ENCODE assay signal across 24 cellular contexts in the genomic region with DNA sequence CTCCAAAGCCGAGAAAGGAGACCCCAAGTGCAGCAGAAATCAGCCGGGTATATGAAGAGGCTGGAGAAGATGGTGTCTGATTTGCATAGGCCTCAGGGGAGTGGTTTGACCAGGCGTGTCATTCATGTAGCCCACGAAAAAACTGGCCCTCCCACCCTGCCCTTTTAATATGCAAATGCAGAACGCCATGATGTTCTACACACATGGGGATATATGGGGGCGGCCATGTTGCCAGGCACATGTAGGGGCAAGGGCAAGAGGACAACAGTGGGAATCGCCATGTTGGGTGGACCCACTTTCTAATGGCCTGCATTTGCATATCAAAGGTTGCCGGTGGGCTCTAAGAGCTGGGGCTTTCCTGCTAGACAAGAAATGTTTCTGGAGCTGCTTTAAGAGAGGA.
"Had no signal": no experiment of that assay in that cellular context is flagged by ENCODE, and none has a peak within 500 bp of the region (broad histone marks: within the 10 kb centered on the region; RNA-seq: fewer than 3 reads in every experiment).

No MANE protein-coding gene starts in this region.

- H3K27ac ChIP-seq: KMS-11, SK-N-MC, WERI-Rb-1 had no signal

- H3K36me3 ChIP-seq: WERI-Rb-1 had no signal

- DNase-seq: activated CD4-positive, alpha-beta T cell treated with anti-CD3 and anti-CD28 coated beads for 4 hours; activated CD8-positive, alpha-beta memory T cell treated with anti-CD3 and anti-CD28 coated beads, Interleukin-2, amount 50 U/mL, for 48 hours; activated CD8-positive, alpha-beta T cell treated with anti-CD3 and anti-CD28 coated beads for 36 hours; activated naive CD4-positive, alpha-beta T cell treated with Interleukin-2 at 50 U/mL for 16 hours; activated naive CD8-positive, alpha-beta T cell treated with anti-CD3 and anti-CD28 coated beads, Interleukin-2, amount 50 U/mL, for 24 hours; activated T-cell treated with anti-CD3 and anti-CD28 coated beads, Interleukin-2, amount 50 U/mL, for 1 hour; amygdala; MM.1S; NCI-H1105 treated with DMSO at 0.1 percent for 48 hours; NCI-H1436 treated with DMSO at 0.1 percent for 48 hours; NCI-H187; NCI-H2081; NCI-H510A treated with DMSO at 0.1 percent for 48 hours; NCI-H774; SIG-M5; T-cell; T-helper 2 cell; T1000; WERI-Rb-1 had no signal

- H3K9ac ChIP-seq: KMS-11 had no signal

- ATAC-seq: activated CD4-positive, CD25-positive, alpha-beta regulatory T cell treated with anti-CD3 and anti-CD28 coated beads, Interleukin-2, amount 50 U/mL, for 24 hours; activated CD8-positive, alpha-beta T cell treated with anti-CD3 and anti-CD28 coated beads for 36 hours; activated naive CD4-positive, alpha-beta T cell treated with anti-CD3 and anti-CD28 coated beads, Interleukin-2, amount 50 U/mL, for 72 hours; activated naive CD8-positive, alpha-beta T cell treated with anti-CD3 and anti-CD28 coated beads, Interleukin-2, amount 50 U/mL, for 24 hours; T-cell had no signal

- FAIRE-seq: astrocyte had no signal

- H3K4me2 ChIP-seq: KMS-11 had no signal

- H3K4me3 ChIP-seq: SK-N-MC had no signal
